12 cellular contexts compared by ENCODE assay signal in genomic region chr4:65089666-65090065, GRCh38.
DNase-seq lines count a peak whose midpoint lies in the region; ATAC-seq and TF ChIP-seq lines count a peak whose summit lies in the region.
"Had no signal": no experiment of that assay in that cellular context is flagged by ENCODE, and none has a peak within 500 bp of the region (broad histone marks: within the 10 kb centered on the region; RNA-seq: fewer than 3 reads in every experiment).

No MANE protein-coding gene starts in this region.

- H3K27ac ChIP-seq in WERI-Rb-1: no peak overlapping the region
- H3K27ac ChIP-seq: gastroesophageal sphincter had no signal

- H3F3A ChIP-seq in Loucy (ENCODE audit: low read depth): no peaks in the 10 kb centered on the region

- TF ChIP-seq CTCF in Loucy (conservative IDR thresholded peaks at IDR 0.05; ENCODE audit: low read length): peak; percentile 59
- peak; percentile 23; the same call in 1 of the 2 replicates for TF ChIP-seq CTCF in WERI-Rb-1 (IDR thresholded peaks at IDR 0.05; ENCODE audit: low read depth, low read length)

- H3K9ac ChIP-seq in Loucy (ENCODE audit: low read depth, low read length, poor library complexity, severe bottlenecking): no peak overlapping the region

- no peak overlapping the region for H3K4me2 ChIP-seq in Loucy (ENCODE audit: low read depth, low read length, poor library complexity, severe bottlenecking)

- H3K27me3 ChIP-seq in Loucy (ENCODE audit: insufficient read depth, low read length, poor library complexity, severe bottlenecking): no peaks in the 10 kb centered on the region
- H3K27me3 ChIP-seq in WERI-Rb-1 (ENCODE audit: insufficient read depth, low read depth, severe bottlenecking): no peaks in the 10 kb centered on the region
- H3K27me3 ChIP-seq: gastroesophageal sphincter had no signal

- no peak overlapping the region for H2AFZ ChIP-seq in Loucy (ENCODE audit: low read length)

- ATAC-seq in GM21825 (IDR thresholded peaks at IDR 0.05; ENCODE audit: unreplicated experiment) (no peak), HG03139 (IDR thresholded peaks at IDR 0.05; ENCODE audit: unreplicated experiment) (no peak), HG03045 (IDR thresholded peaks at IDR 0.05; ENCODE audit: unreplicated experiment) (no peak), GM19455 (IDR thresholded peaks at IDR 0.05; ENCODE audit: unreplicated experiment) (no peak)
- ATAC-seq: gastroesophageal sphincter had no signal

- no peaks in the 10 kb centered on the region for H3K4me1 ChIP-seq in Loucy (ENCODE audit: insufficient read depth, low read length, poor library complexity, severe bottlenecking)
- H3K4me1 ChIP-seq: gastroesophageal sphincter had no signal

- H4K20me1 ChIP-seq in Loucy (ENCODE audit: insufficient read depth, low read length, poor library complexity, severe bottlenecking): no peaks in the 10 kb centered on the region

- H3K36me3 ChIP-seq in Loucy (ENCODE audit: insufficient read depth, low read length) (no peaks in the 10 kb centered on the region), WERI-Rb-1 (no peaks in the 10 kb centered on the region)
- H3K36me3 ChIP-seq: gastroesophageal sphincter had no signal

- H3K4me3 ChIP-seq in Loucy (ENCODE audit: low read length, poor library complexity, severe bottlenecking): no peak overlapping the region
- no peak overlapping the region for H3K4me3 ChIP-seq in WERI-Rb-1 (ENCODE audit: low read depth, low read length)
- H3K4me3 ChIP-seq: gastroesophageal sphincter had no signal

- DNase-seq in ELF-1 (ENCODE audit: low read depth, low spot score): peak; percentile 22
- no peak for DNase-seq in WERI-Rb-1
- DNase-seq in islet precursor cell: peak; percentile 64
- DNase-seq: DMS79, midbrain, NCI-H748 treated with DMSO at 0.1 percent for 48 hours had no signal

- no peaks in the 10 kb centered on the region for H3K79me2 ChIP-seq in Loucy (ENCODE audit: insufficient read depth, low read length)

- H3K9me3 ChIP-seq in Loucy (ENCODE audit: insufficient read depth, low read depth, low read length) (no peaks in the 10 kb centered on the region), WERI-Rb-1 (ENCODE audit: severe bottlenecking) (no peaks in the 10 kb centered on the region)
- H3K9me3 ChIP-seq: gastroesophageal sphincter had no signal

- no peaks in the 10 kb centered on the region for H3K9me2 ChIP-seq in Loucy (replicated peaks; ENCODE audit: low read depth, low read length)
